Comparison of ENCODE assay signal across 18 cellular contexts in the genomic region with DNA sequence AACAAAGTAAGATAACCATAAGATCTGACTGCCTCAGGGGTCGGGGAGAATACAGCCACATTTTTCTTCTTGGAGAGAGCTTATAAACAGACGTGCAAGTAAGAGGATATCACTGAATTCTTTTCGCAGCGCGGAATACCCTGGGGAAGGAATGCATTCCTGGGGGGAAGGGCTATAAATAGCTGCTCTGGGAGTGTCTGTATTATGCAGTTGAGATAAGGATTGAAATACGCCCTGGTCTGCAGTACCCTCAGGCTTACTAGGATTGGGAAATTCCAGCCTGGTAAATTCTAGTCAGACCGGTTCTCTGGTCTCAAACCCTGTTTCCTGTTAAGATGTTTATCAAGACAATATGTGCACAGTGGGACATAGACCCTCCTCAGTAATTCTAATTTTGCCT.
DNase-seq lines count a peak whose midpoint lies in the region; ATAC-seq and TF ChIP-seq lines count a peak whose summit lies in the region.
"Had no signal": no experiment of that assay in that cellular context is flagged by ENCODE, and none has a peak within 500 bp of the region (broad histone marks: within the 10 kb centered on the region; RNA-seq: fewer than 3 reads in every experiment).

No MANE protein-coding gene starts in this region.

- peaks cover 11% of the 10 kb centered on the region for H3K9me3 Mint-ChIP-seq in type B pancreatic cell

- peak overlapping the region; percentile 44 for H3K4me3 Mint-ChIP-seq in type B pancreatic cell
- H3K4me3 Mint-ChIP-seq: CD4-positive, alpha-beta T cell had no signal

- ATAC-seq in left ventricle myocardium superior: no peak
- no peak for ATAC-seq in HG03432 (IDR thresholded peaks at IDR 0.05; ENCODE audit: unreplicated experiment)
- ATAC-seq in HG03135 (IDR thresholded peaks at IDR 0.05; ENCODE audit: unreplicated experiment): no peak
- ATAC-seq: left lobe of liver, pancreas had no signal

- intact Hi-C loops in left ventricle myocardium superior (cut with micrococcal nuclease): no loop called here

- H3K4me1 Mint-ChIP-seq in type B pancreatic cell (ENCODE audit: unreplicated experiment): peaks cover 5% of the 10 kb centered on the region

- H3K36me3 Mint-ChIP-seq in type B pancreatic cell: peaks cover 8% of the 10 kb centered on the region

- TF ChIP-seq CTCF in cardiac muscle cell (IDR thresholded peaks at IDR 0.05; ENCODE audit: low read depth, low read length) (no peak), type B pancreatic cell (conservative IDR thresholded peaks at IDR 0.05) (no peak)

- H3K4me3 ChIP-seq in cardiac muscle cell (no peak overlapping the region), iPS-18c (ENCODE audit: insufficient read depth, low read depth, low read length) (peak overlapping the region; percentile 9; the same call in 1 of the 2 replicates)
- H3K4me3 ChIP-seq: pancreas, sigmoid colon, vagina had no signal

- H3K4me1 ChIP-seq in cardiac muscle cell (ENCODE audit: low read depth): no peaks in the 10 kb centered on the region
- H3K4me1 ChIP-seq: pancreas, sigmoid colon, vagina had no signal

- H3K27ac Mint-ChIP-seq in type B pancreatic cell: peak overlapping the region; percentile 91
- H3K27ac Mint-ChIP-seq: CD4-positive, alpha-beta T cell had no signal

- H3K9me3 ChIP-seq in cardiac muscle cell (ENCODE audit: low read depth) (no peaks in the 10 kb centered on the region), iPS-18c (ENCODE audit: control insufficient read depth, insufficient read depth, low read length) (peaks cover 4% of the 10 kb centered on the region)
- H3K9me3 ChIP-seq: pancreas, vagina had no signal

- no peaks in the 10 kb centered on the region for H3K27me3 ChIP-seq in cardiac muscle cell
- H3K27me3 ChIP-seq: pancreas, sigmoid colon, vagina had no signal

- DNase-seq in cardiac muscle cell (ENCODE audit: low read depth in 1 of 2, low spot score in 1 of 2) (peak; percentile 11 to 60), left ventricle myocardium superior (no peak), amniotic epithelial cell (ENCODE audit: low read depth) (peak; percentile 82), type B pancreatic cell (ENCODE audit: extremely low spot score, unreplicated experiment) (no peak)
- DNase-seq in stimulated activated CD4-positive, alpha-beta T cell treated with anti-CD3 and anti-CD28 coated beads, Interleukin-4, amount 100 ng/mL, for 24 hours: no peak
- DNase-seq: activated naive CD4-positive, alpha-beta T cell treated with Interleukin-2 at 50 U/mL for 16 hours; CD4-positive, alpha-beta T cell; hippocampal formation; NCI-H187; NCI-H524 treated with DMSO at 0.1 percent for 48 hours; pancreas; sigmoid colon; stimulated activated CD4-positive, alpha-beta T cell treated with anti-CD3 and anti-CD28 coated beads, Interleukin-2, amount 100 ng/mL, for 24 hours had no signal

- no peaks in the 10 kb centered on the region for H3K27me3 Mint-ChIP-seq in type B pancreatic cell
- H3K27me3 Mint-ChIP-seq: CD4-positive, alpha-beta T cell had no signal

- H3K27ac ChIP-seq in cardiac muscle cell: no peak overlapping the region
- H3K27ac ChIP-seq: pancreas, sigmoid colon, vagina had no signal

- H3K36me3 ChIP-seq in cardiac muscle cell: no peaks in the 10 kb centered on the region
- H3K36me3 ChIP-seq: pancreas, sigmoid colon, vagina had no signal

Comparison
In these comparisons a context has a peak if more than half of its experiments do, and no peak if none do; other contexts are left out.
1. DNase-seq: peak in cardiac muscle cell (2 of 2) and amniotic epithelial cell (single experiment); none in left ventricle myocardium superior (single experiment), type B pancreatic cell (single experiment) and stimulated activated CD4-positive, alpha-beta T cell treated with anti-CD3 and anti-CD28 coated beads, Interleukin-4, amount 100 ng/mL, for 24 hours (single experiment).